13 cellular contexts compared by ENCODE assay signal in the genomic region with DNA sequence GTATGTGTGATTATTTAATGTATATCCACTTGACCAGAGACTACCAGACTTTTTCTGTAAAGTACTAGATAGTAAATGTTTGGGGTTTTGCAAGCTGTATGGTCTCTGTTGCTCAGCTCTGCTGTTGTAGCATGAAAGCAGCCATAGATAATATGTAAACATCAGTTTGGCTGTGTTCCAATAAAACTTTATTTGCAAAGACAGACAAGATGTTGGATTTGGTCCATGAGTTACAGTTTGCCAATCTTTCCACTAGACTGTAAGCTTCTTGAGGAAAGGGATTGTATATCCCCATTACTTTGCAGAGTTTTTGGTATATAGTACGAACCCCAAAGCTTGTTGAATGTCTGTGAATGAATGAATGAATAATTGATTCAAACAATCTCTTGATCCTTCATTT.
"Had no signal": no experiment of that assay in that cellular context is flagged by ENCODE, and none has a peak within 500 bp of the region (broad histone marks: within the 10 kb centered on the region; RNA-seq: fewer than 3 reads in every experiment).

No MANE protein-coding gene starts in this region.

- DNase-seq: activated CD8-positive, alpha-beta memory T cell treated with anti-CD3 and anti-CD28 coated beads for 24 hours; activated gamma-delta T cell treated with Interleukin-2 at 50 U/mL for 16 hours; brain microvascular endothelial cell; cerebellar nuclear complex; dermis blood vessel endothelial cell; left lung; nephron progenitor cell; psoas muscle had no signal

- H3K4me1 Mint-ChIP-seq: nephron progenitor cell had no signal

- H3K27ac Mint-ChIP-seq: nephron progenitor cell had no signal

- FAIRE-seq: keratinocyte, urothelium cell line had no signal

- H3K4me3 Mint-ChIP-seq: nephron progenitor cell; T-helper 2 cell treated with Interferon-gamma antibody and Interleukin-4, amounts not matched to agents 5 μg/mL and 100 μg/mL, for 36 hours had no signal

- H3K9me3 Mint-ChIP-seq: nephron progenitor cell; T-helper 2 cell treated with Interferon-gamma antibody and Interleukin-4, amounts not matched to agents 5 μg/mL and 100 μg/mL, for 36 hours had no signal

- ATAC-seq: gastroesophageal sphincter, left lung, psoas muscle, sciatic nerve had no signal
